In the genomic region with DNA sequence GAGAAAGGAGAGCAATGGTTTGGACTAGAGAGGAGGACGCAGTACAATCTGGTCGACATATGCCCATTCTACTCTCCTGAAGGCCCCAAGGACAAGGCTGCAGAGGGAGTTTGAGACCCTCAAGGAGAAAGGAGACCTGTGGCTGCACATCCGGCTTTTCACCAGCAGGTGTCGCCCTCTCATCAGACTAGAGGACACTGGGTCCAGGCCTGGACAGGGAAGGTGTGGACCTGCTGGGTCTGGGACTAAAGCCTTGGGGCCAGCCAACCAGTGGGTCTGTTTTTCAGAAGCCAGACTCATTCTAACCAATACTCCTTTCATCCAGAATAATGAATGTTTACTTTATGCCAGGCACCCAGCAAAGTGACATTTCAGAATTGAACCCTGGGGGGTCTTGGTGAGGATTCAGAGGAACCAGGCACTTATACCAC, we compare ENCODE assay signal across 1 cellular context.
TF ChIP-seq lines count a peak whose summit lies in the region.

No MANE protein-coding gene starts in this region.

TF ChIP-seq in HepG2, 621 proteins besides CTCF, POLR2A, EP300 and RAD21 (continued from another document and continues in another):
- TF ChIP-seq, protein P1, sequence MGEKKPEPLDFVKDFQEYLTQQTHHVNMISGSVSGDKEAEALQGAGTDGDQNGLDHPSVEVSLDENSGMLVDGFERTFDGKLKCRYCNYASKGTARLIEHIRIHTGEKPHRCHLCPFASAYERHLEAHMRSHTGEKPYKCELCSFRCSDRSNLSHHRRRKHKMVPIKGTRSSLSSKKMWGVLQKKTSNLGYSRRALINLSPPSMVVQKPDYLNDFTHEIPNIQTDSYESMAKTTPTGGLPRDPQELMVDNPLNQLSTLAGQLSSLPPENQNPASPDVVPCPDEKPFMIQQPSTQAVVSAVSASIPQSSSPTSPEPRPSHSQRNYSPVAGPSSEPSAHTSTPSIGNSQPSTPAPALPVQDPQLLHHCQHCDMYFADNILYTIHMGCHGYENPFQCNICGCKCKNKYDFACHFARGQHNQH (CRISPR knock-in tag; IDR thresholded peaks at IDR 0.05), result peak; percentile 56; the same call in 1 of the 2 replicates
- no peak for TF ChIP-seq MYPOP (CRISPR knock-in tag; IDR thresholded peaks at IDR 0.05)
- TF ChIP-seq PCBP1 (IDR thresholded peaks at IDR 0.05; ENCODE audit: borderline replicate concordance, low read depth, low read length), result no peak
- no peak for TF ChIP-seq SP1 (IDR thresholded peaks at IDR 0.05)
- no peak for TF ChIP-seq SP1 (CRISPR knock-in tag; IDR thresholded peaks at IDR 0.05)
- no peak for TF ChIP-seq ESRRA (CRISPR knock-in tag; IDR thresholded peaks at IDR 0.05; ENCODE audit: low read depth)
- no peak for TF ChIP-seq ZNF841 (CRISPR knock-in tag; IDR thresholded peaks at IDR 0.05; ENCODE audit: borderline replicate concordance)
- no peak for TF ChIP-seq ZGPAT (CRISPR knock-in tag; IDR thresholded peaks at IDR 0.05)
- TF ChIP-seq, protein P2, sequence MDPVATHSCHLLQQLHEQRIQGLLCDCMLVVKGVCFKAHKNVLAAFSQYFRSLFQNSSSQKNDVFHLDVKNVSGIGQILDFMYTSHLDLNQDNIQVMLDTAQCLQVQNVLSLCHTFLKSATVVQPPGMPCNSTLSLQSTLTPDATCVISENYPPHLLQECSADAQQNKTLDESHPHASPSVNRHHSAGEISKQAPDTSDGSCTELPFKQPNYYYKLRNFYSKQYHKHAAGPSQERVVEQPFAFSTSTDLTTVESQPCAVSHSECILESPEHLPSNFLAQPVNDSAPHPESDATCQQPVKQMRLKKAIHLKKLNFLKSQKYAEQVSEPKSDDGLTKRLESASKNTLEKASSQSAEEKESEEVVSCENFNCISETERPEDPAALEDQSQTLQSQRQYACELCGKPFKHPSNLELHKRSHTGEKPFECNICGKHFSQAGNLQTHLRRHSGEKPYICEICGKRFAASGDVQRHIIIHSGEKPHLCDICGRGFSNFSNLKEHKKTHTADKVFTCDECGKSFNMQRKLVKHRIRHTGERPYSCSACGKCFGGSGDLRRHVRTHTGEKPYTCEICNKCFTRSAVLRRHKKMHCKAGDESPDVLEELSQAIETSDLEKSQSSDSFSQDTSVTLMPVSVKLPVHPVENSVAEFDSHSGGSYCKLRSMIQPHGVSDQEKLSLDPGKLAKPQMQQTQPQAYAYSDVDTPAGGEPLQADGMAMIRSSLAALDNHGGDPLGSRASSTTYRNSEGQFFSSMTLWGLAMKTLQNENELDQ (CRISPR knock-in tag; IDR thresholded peaks at IDR 0.05; ENCODE audit: borderline replicate concordance), result peak; percentile 55; the same call in 1 of the 2 replicates
- TF ChIP-seq, protein P3, sequence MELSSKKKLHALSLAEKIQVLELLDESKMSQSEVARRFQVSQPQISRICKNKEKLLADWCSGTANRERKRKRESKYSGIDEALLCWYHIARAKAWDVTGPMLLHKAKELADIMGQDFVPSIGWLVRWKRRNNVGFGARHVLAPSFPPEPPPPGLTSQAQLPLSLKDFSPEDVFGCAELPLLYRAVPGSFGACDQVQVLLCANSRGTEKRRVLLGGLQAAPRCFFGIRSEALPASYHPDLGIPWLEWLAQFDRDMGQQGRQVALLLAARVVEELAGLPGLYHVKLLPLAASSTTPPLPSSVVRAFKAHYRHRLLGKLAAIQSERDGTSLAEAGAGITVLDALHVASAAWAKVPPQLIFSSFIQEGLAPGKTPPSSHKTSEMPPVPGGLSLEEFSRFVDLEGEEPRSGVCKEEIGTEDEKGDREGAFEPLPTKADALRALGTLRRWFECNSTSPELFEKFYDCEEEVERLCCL (CRISPR knock-in tag; IDR thresholded peaks at IDR 0.05; ENCODE audit: borderline replicate concordance), result no peak
- no peak for TF ChIP-seq ZNF17 (CRISPR knock-in tag; IDR thresholded peaks at IDR 0.05)
- no peak for TF ChIP-seq HOMEZ (CRISPR knock-in tag; IDR thresholded peaks at IDR 0.05; ENCODE audit: low read depth)
- TF ChIP-seq ZNF431 (CRISPR knock-in tag; IDR thresholded peaks at IDR 0.05; ENCODE audit: borderline replicate concordance, low read depth), result no peak
- TF ChIP-seq ZNF263 (CRISPR knock-in tag; IDR thresholded peaks at IDR 0.05), result no peak
- no peak for TF ChIP-seq ZNF563 (CRISPR knock-in tag; IDR thresholded peaks at IDR 0.05)
- TF ChIP-seq ZFP37 (CRISPR knock-in tag; IDR thresholded peaks at IDR 0.05; ENCODE audit: borderline replicate concordance), result no peak
- TF ChIP-seq, protein P4, sequence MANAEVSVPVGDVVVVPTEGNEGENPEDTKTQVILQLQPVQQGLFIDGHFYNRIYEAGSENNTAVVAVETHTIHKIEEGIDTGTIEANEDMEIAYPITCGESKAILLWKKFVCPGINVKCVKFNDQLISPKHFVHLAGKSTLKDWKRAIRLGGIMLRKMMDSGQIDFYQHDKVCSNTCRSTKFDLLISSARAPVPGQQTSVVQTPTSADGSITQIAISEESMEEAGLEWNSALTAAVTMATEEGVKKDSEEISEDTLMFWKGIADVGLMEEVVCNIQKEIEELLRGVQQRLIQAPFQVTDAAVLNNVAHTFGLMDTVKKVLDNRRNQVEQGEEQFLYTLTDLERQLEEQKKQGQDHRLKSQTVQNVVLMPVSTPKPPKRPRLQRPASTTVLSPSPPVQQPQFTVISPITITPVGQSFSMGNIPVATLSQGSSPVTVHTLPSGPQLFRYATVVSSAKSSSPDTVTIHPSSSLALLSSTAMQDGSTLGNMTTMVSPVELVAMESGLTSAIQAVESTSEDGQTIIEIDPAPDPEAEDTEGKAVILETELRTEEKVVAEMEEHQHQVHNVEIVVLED (CRISPR knock-in tag; IDR thresholded peaks at IDR 0.05; ENCODE audit: borderline replicate concordance), result no peak
- TF ChIP-seq ZNF614 (CRISPR knock-in tag; IDR thresholded peaks at IDR 0.05; ENCODE audit: borderline replicate concordance), result 0 out of 2 replicates have a peak, but pooled peaks have one; percentile 42
- TF ChIP-seq JARID2 (CRISPR knock-in tag; IDR thresholded peaks at IDR 0.05; ENCODE audit: insufficient replicate concordance), result no peak
- TF ChIP-seq ZNF713 (CRISPR knock-in tag; IDR thresholded peaks at IDR 0.05), result no peak
- no peak for TF ChIP-seq ASH2L (IDR thresholded peaks at IDR 0.05; ENCODE audit: insufficient read length, low read depth, low read length)
- no peak for TF ChIP-seq ZNF670 (CRISPR knock-in tag; IDR thresholded peaks at IDR 0.05; ENCODE audit: borderline replicate concordance)
- no peak for TF ChIP-seq ZNF570 (CRISPR knock-in tag; IDR thresholded peaks at IDR 0.05; ENCODE audit: borderline replicate concordance)
- TF ChIP-seq ZNF136 (CRISPR knock-in tag; IDR thresholded peaks at IDR 0.05; ENCODE audit: low read depth), result no peak
- no peak for TF ChIP-seq CREBL2 (CRISPR knock-in tag; IDR thresholded peaks at IDR 0.05; ENCODE audit: borderline replicate concordance)
- no peak for TF ChIP-seq MED13 (CRISPR knock-in tag; IDR thresholded peaks at IDR 0.05)
- TF ChIP-seq MAF1 (CRISPR knock-in tag; IDR thresholded peaks at IDR 0.05; ENCODE audit: borderline replicate concordance), result no peak
- peak; percentile 40; the same call in 1 of the 2 replicates for TF ChIP-seq PATZ1 (CRISPR knock-in tag; IDR thresholded peaks at IDR 0.05)
- TF ChIP-seq WIZ (CRISPR knock-in tag; IDR thresholded peaks at IDR 0.05), result no peak
- peak; percentile 51; the same call in 1 of the 2 replicates for TF ChIP-seq BORCS8-MEF2B (CRISPR knock-in tag; IDR thresholded peaks at IDR 0.05)
- TF ChIP-seq, protein P5, sequence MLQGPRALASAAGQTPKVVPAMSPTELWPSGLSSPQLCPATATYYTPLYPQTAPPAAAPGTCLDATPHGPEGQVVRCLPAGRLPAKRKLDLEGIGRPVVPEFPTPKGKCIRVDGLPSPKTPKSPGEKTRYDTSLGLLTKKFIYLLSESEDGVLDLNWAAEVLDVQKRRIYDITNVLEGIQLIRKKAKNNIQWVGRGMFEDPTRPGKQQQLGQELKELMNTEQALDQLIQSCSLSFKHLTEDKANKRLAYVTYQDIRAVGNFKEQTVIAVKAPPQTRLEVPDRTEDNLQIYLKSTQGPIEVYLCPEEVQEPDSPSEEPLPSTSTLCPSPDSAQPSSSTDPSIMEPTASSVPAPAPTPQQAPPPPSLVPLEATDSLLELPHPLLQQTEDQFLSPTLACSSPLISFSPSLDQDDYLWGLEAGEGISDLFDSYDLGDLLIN (CRISPR knock-in tag; IDR thresholded peaks at IDR 0.05; ENCODE audit: borderline replicate concordance), result no peak
- TF ChIP-seq SMARCC2 (IDR thresholded peaks at IDR 0.05), result no peak
- TF ChIP-seq ZNF567 (CRISPR knock-in tag; IDR thresholded peaks at IDR 0.05; ENCODE audit: borderline replicate concordance), result no peak
- TF ChIP-seq ZBTB3 (CRISPR knock-in tag; IDR thresholded peaks at IDR 0.05; ENCODE audit: borderline replicate concordance, low read depth), result no peak
- TF ChIP-seq, protein P6, sequence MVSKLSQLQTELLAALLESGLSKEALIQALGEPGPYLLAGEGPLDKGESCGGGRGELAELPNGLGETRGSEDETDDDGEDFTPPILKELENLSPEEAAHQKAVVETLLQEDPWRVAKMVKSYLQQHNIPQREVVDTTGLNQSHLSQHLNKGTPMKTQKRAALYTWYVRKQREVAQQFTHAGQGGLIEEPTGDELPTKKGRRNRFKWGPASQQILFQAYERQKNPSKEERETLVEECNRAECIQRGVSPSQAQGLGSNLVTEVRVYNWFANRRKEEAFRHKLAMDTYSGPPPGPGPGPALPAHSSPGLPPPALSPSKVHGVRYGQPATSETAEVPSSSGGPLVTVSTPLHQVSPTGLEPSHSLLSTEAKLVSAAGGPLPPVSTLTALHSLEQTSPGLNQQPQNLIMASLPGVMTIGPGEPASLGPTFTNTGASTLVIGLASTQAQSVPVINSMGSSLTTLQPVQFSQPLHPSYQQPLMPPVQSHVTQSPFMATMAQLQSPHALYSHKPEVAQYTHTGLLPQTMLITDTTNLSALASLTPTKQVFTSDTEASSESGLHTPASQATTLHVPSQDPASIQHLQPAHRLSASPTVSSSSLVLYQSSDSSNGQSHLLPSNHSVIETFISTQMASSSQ (IDR thresholded peaks at IDR 0.05; ENCODE audit: low read depth), result no peak
- TF ChIP-seq, protein P6 (CRISPR knock-in tag; IDR thresholded peaks at IDR 0.05; ENCODE audit: borderline replicate concordance), result no peak
- no peak for TF ChIP-seq FOXC1 (CRISPR knock-in tag; IDR thresholded peaks at IDR 0.05; ENCODE audit: borderline replicate concordance)
- TF ChIP-seq SRSF9 (IDR thresholded peaks at IDR 0.05; ENCODE audit: borderline replicate concordance, insufficient read depth, low read depth, low read length, poor library complexity, severe bottlenecking), result no peak
- TF ChIP-seq ZNF775 (CRISPR knock-in tag; IDR thresholded peaks at IDR 0.05; ENCODE audit: borderline replicate concordance), result no peak
